ENCODE assay signal across 8 cellular contexts in the genomic region with DNA sequence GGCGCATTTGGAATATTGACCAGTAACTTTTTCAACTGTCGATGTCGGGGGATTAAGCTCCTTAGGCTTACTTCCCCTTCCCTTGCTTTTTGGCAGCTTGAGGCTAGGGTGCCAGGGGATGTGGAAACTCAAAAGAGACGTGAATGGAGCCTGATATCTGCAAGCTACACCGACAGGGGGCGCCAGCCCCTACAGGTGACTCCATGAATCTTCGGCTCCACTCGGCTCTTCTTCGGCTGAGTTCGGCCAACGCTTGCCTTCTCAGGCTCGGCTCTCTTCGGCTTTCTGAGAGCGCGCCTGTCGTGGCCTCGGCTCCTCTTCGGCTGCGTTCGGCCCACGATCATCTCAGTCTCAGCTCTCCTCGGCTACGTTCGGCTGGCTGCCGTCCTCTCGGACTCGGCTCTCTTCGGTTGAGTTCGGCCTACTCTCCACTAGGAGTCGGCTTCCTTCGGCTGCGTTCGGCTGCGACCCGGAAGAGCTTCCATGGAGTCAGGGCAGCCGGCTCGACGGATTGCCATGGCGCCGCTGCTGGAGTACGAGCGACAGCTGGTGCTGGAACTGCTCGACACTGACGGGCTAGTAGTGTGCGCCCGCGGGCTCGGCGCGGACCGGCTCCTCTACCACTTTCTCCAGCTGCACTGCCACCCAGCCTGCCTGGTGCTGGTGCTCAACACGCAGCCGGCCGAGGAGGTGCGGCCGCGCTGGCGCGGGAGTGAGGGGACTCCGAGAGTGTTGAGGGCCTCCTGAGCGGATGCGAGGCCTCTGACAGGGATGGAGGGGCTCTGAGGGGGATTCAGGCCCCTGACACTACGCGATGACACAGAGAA. TPM values are rescaled to one million over a fixed set of nuclear protein-coding genes. Genes with fewer than 3 reads are reported as not detected.
DNase-seq lines count a peak whose midpoint lies in the region; ATAC-seq and TF ChIP-seq lines count a peak whose summit lies in the region.

A gene (plus strand): TSS at position 472 of the 827 bp plus-strand sequence. CDS start 12 bp downstream, at position 484.

- intact Hi-C loops in mammary epithelial cell (cut with micrococcal nuclease), result loop anchor here (1.0 to 10.0 kb wide), 5 partner anchors 54 to 1825 kb away; no protein-coding TSS in a partner anchor

- DNase-seq in AG08396 (ENCODE audit: low spot score), result peak; percentile 97
- peak; percentile 99 for DNase-seq in NCI-H2196 treated with DMSO at 0.1 percent for 48 hours (lab: John Stamatoyannopoulos, UW; ENCODE audit: unreplicated experiment)
- DNase-seq in mammary epithelial cell, result peak; percentile 98

- H3K9me3 ChIP-seq in mammary epithelial cell (replicated peaks; ENCODE audit: insufficient read depth, low read length), result no peaks in the 10 kb centered on the region
- no peaks in the 10 kb centered on the region for H3K9me3 ChIP-seq in iPS-20b (ENCODE audit: insufficient read depth, low read depth, low read length)

- no peaks in the 10 kb centered on the region for H4K20me1 ChIP-seq in mammary epithelial cell (ENCODE audit: insufficient read depth, low read length)

- in situ Hi-C loops in mammary epithelial cell (cut with MboI; ENCODE audit: low sequenced_read_pairs in 2 of 2), result loop anchor here (5.0 to 10.0 kb wide), 4 partner anchors 155 to 607 kb away; a partner anchor contains a TSS

- H3K27ac ChIP-seq in VCaP, result peak within 1 kb of the TSS; percentile 71; the same call in 1 of the 2 replicates
- peak within 1 kb of the TSS; percentile 60 for H3K27ac ChIP-seq in mammary epithelial cell (ENCODE audit: insufficient read depth, low read depth, low read length)
- H3K27ac ChIP-seq in iPS-20b (ENCODE audit: low read length), result no peak within 1 kb of the TSS
- H3K27ac ChIP-seq in skin epidermis, result peak within 1 kb of the TSS; percentile 72 to 94 (median 87)

- TF ChIP-seq CTCF in VCaP (conservative IDR thresholded peaks at IDR 0.05) (peak; percentile 88), mammary epithelial cell (conservative IDR thresholded peaks at IDR 0.05 in 1 of 2, IDR thresholded peaks at IDR 0.05 in 1 of 2; ENCODE audit: extremely low read depth in 1 of 2, insufficient read depth in 1 of 2, low read depth in 1 of 2, low read length in 2 of 2) (peak; percentile 94 to 97)

- peak within 1 kb of the TSS; percentile 99 for H2AFZ ChIP-seq in mammary epithelial cell (ENCODE audit: low read depth, low read length)

- no TSS peak for BruUV-seq in mammary epithelial cell (replicated peaks; lab: Mats Ljungman, UMichigan)

- H3K4me3 ChIP-seq in mammary epithelial cell (replicated peaks in 1 of 3; ENCODE audit: insufficient read depth in 1 of 3, low read depth in 2 of 3, low read length in 3 of 3) (peak within 1 kb of the TSS; percentile 70 to 99 (median 87)), iPS-20b (ENCODE audit: low read length) (peak within 1 kb of the TSS; percentile 93), skin epidermis (peak within 1 kb of the TSS; percentile 66 to 94 (median 87))

- no peaks in the 10 kb centered on the region for H3K27me3 ChIP-seq in mammary epithelial cell (ENCODE audit: insufficient read depth, low read length)
- no peaks in the 10 kb centered on the region for H3K27me3 ChIP-seq in iPS-20b (ENCODE audit: insufficient read depth, low read length)

- H3K36me3 ChIP-seq in mammary epithelial cell (ENCODE audit: insufficient read depth, low read length), result peaks cover 3% of the 10 kb centered on the region
- peaks cover 15% of the 10 kb centered on the region; the same call in 1 of the 2 replicates for H3K36me3 ChIP-seq in iPS-20b (ENCODE audit: insufficient read depth, low read depth, low read length)

- ATAC-seq in GM18873 (IDR thresholded peaks at IDR 0.05; ENCODE audit: low FRiP score, unreplicated experiment) (peak; percentile 96), HG03139 (IDR thresholded peaks at IDR 0.05; ENCODE audit: unreplicated experiment) (peak; percentile 97)

- peaks cover 8% of the 10 kb centered on the region for H3K4me1 ChIP-seq in mammary epithelial cell (ENCODE audit: insufficient read depth, low read length)
- H3K4me1 ChIP-seq in iPS-20b (ENCODE audit: insufficient read depth, low read length), result peaks cover 4% of the 10 kb centered on the region; the same call in 1 of the 2 replicates

- peaks cover 12% of the 10 kb centered on the region for H3K79me2 ChIP-seq in mammary epithelial cell (ENCODE audit: insufficient read depth, low read length)

- CTCF ChIA-PET in mammary epithelial cell (lab: Charles Lee; ENCODE audit: low non-redundant PET), result interaction anchor here (0.5 to 1.2 kb wide), 7 partner anchors 241 to 1412 kb away, joined by 3 to 18 read pairs (median 3); no protein-coding TSS in a partner anchor

- H3K9ac ChIP-seq in mammary epithelial cell (ENCODE audit: insufficient read depth, low read length), result peak within 1 kb of the TSS; percentile 92
- H3K9ac ChIP-seq in iPS-20b (ENCODE audit: low read depth, low read length), result peak within 1 kb of the TSS; percentile 90

- peak within 1 kb of the TSS; percentile 72 for H3K4me2 ChIP-seq in mammary epithelial cell (ENCODE audit: insufficient read depth, low read depth, low read length)

- dilution Hi-C loops in mammary epithelial cell (cut with HindIII; ENCODE audit: low sequenced_read_pairs), result no loop called here

- WGBS in mammary epithelial cell (ENCODE audit: low coverage, missing lambda C conversion rate), result 3% methylated on average over 24 of the region's 64 CpGs

RNA-seq across cellular contexts. Expression of the gene that starts here (rescaled TPM):
- total RNA-seq in mammary epithelial cell, result 10 to 100 TPM in 1 of 2 donors, 1 to 10 TPM in 1; 9.7 to 13.1 TPM
- 2.5 TPM for polyA plus RNA-seq in mammary epithelial cell
- 33.3 TPM for polyA minus RNA-seq in mammary epithelial cell
